Comparison of ENCODE assay signal across 1 cellular context in genomic region chr17:32317353-32317752, GRCh38.
TF ChIP-seq lines count a peak whose summit lies in the region.

No MANE protein-coding gene starts in this region.

TF ChIP-seq in H1, 55 proteins besides CTCF, POLR2A, EP300 and RAD21:
- TF ChIP-seq HDAC2 (IDR thresholded peaks at IDR 0.05; ENCODE audit: borderline replicate concordance in 1 of 2, low read depth in 2 of 2, low read length in 2 of 2) (no peak), TAF1 (IDR thresholded peaks at IDR 0.05; ENCODE audit: low read depth, low read length) (no peak), RBBP5 (IDR thresholded peaks at IDR 0.05; ENCODE audit: borderline replicate concordance, low read depth, low read length) (no peak), SP4 (IDR thresholded peaks at IDR 0.05; ENCODE audit: low read length) (no peak), ASH2L (IDR thresholded peaks at IDR 0.05; ENCODE audit: low read length) (no peak), TEAD4 (IDR thresholded peaks at IDR 0.05; ENCODE audit: low read depth, low read length) (no peak)
